Comparison of ENCODE assay signal across 8 cellular contexts in the genomic region with DNA sequence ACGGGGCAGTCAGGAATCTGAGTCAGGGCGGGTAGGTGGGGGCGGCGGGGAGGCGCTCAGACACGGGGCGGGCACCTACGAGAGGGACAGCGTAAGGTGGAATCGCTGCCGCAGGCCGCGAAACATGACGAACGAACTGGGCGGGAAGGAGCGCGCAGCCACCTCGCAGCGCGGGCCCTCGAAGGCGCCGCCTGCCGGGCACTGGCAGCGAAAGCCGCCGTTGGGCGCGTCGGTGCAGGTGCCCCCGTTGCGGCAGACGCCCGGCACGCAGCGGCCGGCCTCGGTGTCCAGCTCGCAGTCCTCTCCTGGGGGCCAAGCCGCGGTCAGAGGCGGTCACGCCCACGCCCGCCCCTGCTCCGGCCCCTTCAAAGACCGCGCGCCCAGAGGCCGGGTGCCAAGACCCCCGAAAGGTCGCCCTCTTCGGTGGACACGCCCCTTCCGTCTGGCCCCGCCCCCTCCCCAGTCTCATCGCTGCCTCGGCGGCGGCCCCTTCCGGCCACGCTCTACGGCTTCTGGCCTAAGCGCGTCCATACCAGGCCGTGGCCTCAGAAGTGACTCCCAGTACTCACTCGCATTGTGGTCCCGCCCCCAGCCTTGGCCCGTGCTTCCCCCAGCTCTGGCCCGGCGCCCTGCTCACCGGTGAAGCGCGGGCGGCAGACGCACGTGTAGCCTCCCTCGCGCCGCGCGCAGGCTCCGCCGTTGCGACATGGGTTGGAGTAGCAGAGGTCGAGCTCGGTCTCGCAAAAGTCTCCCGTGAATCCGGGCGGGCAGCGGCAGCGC. TPM values are rescaled to one million over a fixed set of nuclear protein-coding genes. Genes with fewer than 3 reads are reported as not detected.
DNase-seq lines count a peak whose midpoint lies in the region; ATAC-seq, FAIRE-seq and TF ChIP-seq lines count a peak whose summit lies in the region.

No MANE protein-coding gene starts in this region.

- FAIRE-seq in GM12892 (lab: Jason Lieb, UNC) = peak; percentile 88

- no peak overlapping the region for H3K27ac ChIP-seq in brain microvascular endothelial cell

- no peak for TF ChIP-seq POLR2A in GM12892 (IDR thresholded peaks at IDR 0.05; ENCODE audit: low read depth, low read length)

- peak; percentile 47 for ATAC-seq in HG03108 (IDR thresholded peaks at IDR 0.05; ENCODE audit: unreplicated experiment)

- in situ Hi-C loops in brain microvascular endothelial cell (cut with HindIII; ENCODE audit: low pct_ligation_motif_present, low sequenced_read_pairs) = no loop called here

- DNase-seq in GM12892 (ENCODE audit: insufficient read length) (peak; percentile 97), UCSD-AML1 (lab: John Stamatoyannopoulos, UW; ENCODE audit: unreplicated experiment) (peak; percentile 78), brain microvascular endothelial cell (peak; percentile 14), islet precursor cell (peak; percentile 94), NCI-H1417 (lab: John Stamatoyannopoulos, UW) (no peak), NCI-H2227 (lab: John Stamatoyannopoulos, UW; ENCODE audit: unreplicated experiment) (no peak)
- peak; percentile 91 for DNase-seq in stimulated activated CD4-positive, alpha-beta T cell treated with anti-CD3 and anti-CD28 coated beads, Interleukin-15, amount 100 ng/mL, for 24 hours

- peak overlapping the region; percentile 45 for H3K4me3 ChIP-seq in brain microvascular endothelial cell (ENCODE audit: low read depth, low read length)

- TF ChIP-seq CTCF in brain microvascular endothelial cell (IDR thresholded peaks at IDR 0.05; ENCODE audit: low read depth, low read length, missing control alignments) = peak; percentile 44

- no peaks in the 10 kb centered on the region for H3K27me3 ChIP-seq in brain microvascular endothelial cell (replicated peaks)

- H3K36me3 ChIP-seq in brain microvascular endothelial cell (replicated peaks) = no peaks in the 10 kb centered on the region

RNA-seq across cellular contexts. Expression of a gene that starts 6.4 kb away (rescaled TPM):
- 0.89 TPM for polyA plus RNA-seq in GM12892 (2012; ENCODE audit: missing spikeins)

RNA-seq across cellular contexts. Expression of a gene that starts 21.0 kb away (rescaled TPM):
- polyA plus RNA-seq in GM12892 (2012; ENCODE audit: missing spikeins) = 14.3 TPM

RNA-seq across cellular contexts. Expression of a gene that starts 29.5 kb away (rescaled TPM):
- 20.2 TPM for polyA plus RNA-seq in GM12892 (2012; ENCODE audit: missing spikeins)

RNA-seq across cellular contexts. Expression of a gene that starts 34.7 kb away (rescaled TPM):
- polyA plus RNA-seq in GM12892 (2012; ENCODE audit: missing spikeins) = not detected

RNA-seq across cellular contexts. Expression of a gene that starts 46.8 kb away (rescaled TPM):
- polyA plus RNA-seq in GM12892 (2012; ENCODE audit: missing spikeins) = 188 TPM

Comparison
In these comparisons a context has a peak if more than half of its experiments do, and no peak if none do; other contexts are left out.
1. DNase-seq: peak in GM12892 (single experiment), UCSD-AML1 (single experiment), brain microvascular endothelial cell (single experiment), islet precursor cell (single experiment) and stimulated activated CD4-positive, alpha-beta T cell treated with anti-CD3 and anti-CD28 coated beads, Interleukin-15, amount 100 ng/mL, for 24 hours (single experiment); none in NCI-H1417 (0 of 3) and NCI-H2227 (single experiment).